ENCODE assay signal across 26 cellular contexts in genomic region chr7:34735526-34735925, GRCh38.
"Had no signal": no experiment of that assay in that cellular context is flagged by ENCODE, and none has a peak within 500 bp of the region (broad histone marks: within the 10 kb centered on the region; RNA-seq: fewer than 3 reads in every experiment).

No MANE protein-coding gene starts in this region.

- H3K79me2 ChIP-seq: parathyroid adenoma had no signal

- H2AFZ ChIP-seq: neural progenitor cell, parathyroid adenoma had no signal

- H3K4me1 ChIP-seq: neural progenitor cell, parathyroid adenoma, psoas muscle, spleen, stomach, thyroid gland, tibial nerve, upper lobe of left lung, vagina had no signal

- H3K36me3 ChIP-seq: neural progenitor cell, ovary, spleen, stomach, thoracic aorta, thyroid gland, tibial nerve, upper lobe of left lung, vagina had no signal

- ATAC-seq: psoas muscle; right cardiac atrium; sciatic nerve; stimulated activated naive B cell treated with anti-CD40 and anti-IgM and Interleukin-4, amounts not matched to agents 10 μg/mL and 1 μg/mL and 100 μg/mL, for 72 hours had no signal

- DNase-seq: natural killer cell; occipital lobe; ovary; posterior cingulate gyrus; psoas muscle; right cardiac atrium; spleen; stimulated activated CD4-positive, alpha-beta T cell treated with anti-CD3 and anti-CD28 coated beads, Interleukin-15, amount 100 ng/mL, for 24 hours; stimulated activated CD4-positive, alpha-beta T cell treated with anti-CD3 and anti-CD28 coated beads, Interleukin-2, amount 100 ng/mL, for 24 hours; stimulated activated CD4-positive, alpha-beta T cell treated with anti-CD3 and anti-CD28 coated beads, Interleukin-2, amount 100 ng/mL, for 48 hours; stimulated activated CD4-positive, alpha-beta T cell treated with anti-CD3 and anti-CD28 coated beads, Interleukin-4, amount 100 ng/mL, for 24 hours; stimulated activated naive B cell treated with anti-CD40 and anti-IgM and Interleukin-4, amounts not matched to agents 10 μg/mL and 1 μg/mL and 100 μg/mL, for 72 hours; stimulated activated naive CD4-positive, alpha-beta T cell treated with Interleukin-2 at 50 U/mL for 16 hours; stomach; thyroid gland; trophoblast cell; upper lobe of left lung had no signal

- H3K4me2 ChIP-seq: neural progenitor cell, smooth muscle cell had no signal

- H3K9me3 ChIP-seq: ovary, psoas muscle, stomach, thoracic aorta, thyroid gland, tibial nerve, upper lobe of left lung, vagina had no signal

- FAIRE-seq: urothelium cell line had no signal

- H3K27ac ChIP-seq: neural progenitor cell, ovary, parathyroid adenoma, psoas muscle, skin epidermis, stomach, thoracic aorta, thyroid gland, tibial nerve, upper lobe of left lung, vagina had no signal

- H3K9ac ChIP-seq: neural progenitor cell, parathyroid adenoma had no signal

- H3K27me3 ChIP-seq: neural progenitor cell, ovary, spleen, stomach, thyroid gland, tibial nerve, upper lobe of left lung, vagina had no signal

- H3K4me3 ChIP-seq: neural progenitor cell, ovary, psoas muscle, skin epidermis, smooth muscle cell, spleen, stomach, thoracic aorta, thyroid gland, tibial nerve, upper lobe of left lung, vagina had no signal
